In the genomic region with DNA sequence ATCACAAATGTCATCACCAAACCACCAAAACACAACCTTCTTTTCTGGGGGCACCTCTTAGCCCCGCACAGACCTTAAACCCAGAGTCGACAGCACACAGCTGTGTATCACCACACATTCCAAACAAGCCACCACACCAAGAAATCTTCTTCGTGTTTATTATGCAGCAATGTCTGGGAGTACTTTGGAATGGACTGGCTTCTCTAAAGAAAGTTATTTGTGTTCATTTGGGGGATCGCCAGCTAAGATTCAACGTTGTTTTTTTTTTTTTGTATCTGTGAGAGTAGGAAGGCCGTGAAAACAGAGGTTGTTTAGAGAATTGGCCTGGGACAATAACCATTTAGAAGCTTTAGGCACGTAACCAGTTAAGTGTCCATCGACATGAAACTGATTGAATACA, we compare ENCODE assay signal across 1 cellular context.
TF ChIP-seq lines count a peak whose summit lies in the region.

No MANE protein-coding gene starts in this region.

TF ChIP-seq in HepG2, 621 proteins besides CTCF, POLR2A, EP300 and RAD21 (continued from another document and continues in another):
- TF ChIP-seq, protein P1, sequence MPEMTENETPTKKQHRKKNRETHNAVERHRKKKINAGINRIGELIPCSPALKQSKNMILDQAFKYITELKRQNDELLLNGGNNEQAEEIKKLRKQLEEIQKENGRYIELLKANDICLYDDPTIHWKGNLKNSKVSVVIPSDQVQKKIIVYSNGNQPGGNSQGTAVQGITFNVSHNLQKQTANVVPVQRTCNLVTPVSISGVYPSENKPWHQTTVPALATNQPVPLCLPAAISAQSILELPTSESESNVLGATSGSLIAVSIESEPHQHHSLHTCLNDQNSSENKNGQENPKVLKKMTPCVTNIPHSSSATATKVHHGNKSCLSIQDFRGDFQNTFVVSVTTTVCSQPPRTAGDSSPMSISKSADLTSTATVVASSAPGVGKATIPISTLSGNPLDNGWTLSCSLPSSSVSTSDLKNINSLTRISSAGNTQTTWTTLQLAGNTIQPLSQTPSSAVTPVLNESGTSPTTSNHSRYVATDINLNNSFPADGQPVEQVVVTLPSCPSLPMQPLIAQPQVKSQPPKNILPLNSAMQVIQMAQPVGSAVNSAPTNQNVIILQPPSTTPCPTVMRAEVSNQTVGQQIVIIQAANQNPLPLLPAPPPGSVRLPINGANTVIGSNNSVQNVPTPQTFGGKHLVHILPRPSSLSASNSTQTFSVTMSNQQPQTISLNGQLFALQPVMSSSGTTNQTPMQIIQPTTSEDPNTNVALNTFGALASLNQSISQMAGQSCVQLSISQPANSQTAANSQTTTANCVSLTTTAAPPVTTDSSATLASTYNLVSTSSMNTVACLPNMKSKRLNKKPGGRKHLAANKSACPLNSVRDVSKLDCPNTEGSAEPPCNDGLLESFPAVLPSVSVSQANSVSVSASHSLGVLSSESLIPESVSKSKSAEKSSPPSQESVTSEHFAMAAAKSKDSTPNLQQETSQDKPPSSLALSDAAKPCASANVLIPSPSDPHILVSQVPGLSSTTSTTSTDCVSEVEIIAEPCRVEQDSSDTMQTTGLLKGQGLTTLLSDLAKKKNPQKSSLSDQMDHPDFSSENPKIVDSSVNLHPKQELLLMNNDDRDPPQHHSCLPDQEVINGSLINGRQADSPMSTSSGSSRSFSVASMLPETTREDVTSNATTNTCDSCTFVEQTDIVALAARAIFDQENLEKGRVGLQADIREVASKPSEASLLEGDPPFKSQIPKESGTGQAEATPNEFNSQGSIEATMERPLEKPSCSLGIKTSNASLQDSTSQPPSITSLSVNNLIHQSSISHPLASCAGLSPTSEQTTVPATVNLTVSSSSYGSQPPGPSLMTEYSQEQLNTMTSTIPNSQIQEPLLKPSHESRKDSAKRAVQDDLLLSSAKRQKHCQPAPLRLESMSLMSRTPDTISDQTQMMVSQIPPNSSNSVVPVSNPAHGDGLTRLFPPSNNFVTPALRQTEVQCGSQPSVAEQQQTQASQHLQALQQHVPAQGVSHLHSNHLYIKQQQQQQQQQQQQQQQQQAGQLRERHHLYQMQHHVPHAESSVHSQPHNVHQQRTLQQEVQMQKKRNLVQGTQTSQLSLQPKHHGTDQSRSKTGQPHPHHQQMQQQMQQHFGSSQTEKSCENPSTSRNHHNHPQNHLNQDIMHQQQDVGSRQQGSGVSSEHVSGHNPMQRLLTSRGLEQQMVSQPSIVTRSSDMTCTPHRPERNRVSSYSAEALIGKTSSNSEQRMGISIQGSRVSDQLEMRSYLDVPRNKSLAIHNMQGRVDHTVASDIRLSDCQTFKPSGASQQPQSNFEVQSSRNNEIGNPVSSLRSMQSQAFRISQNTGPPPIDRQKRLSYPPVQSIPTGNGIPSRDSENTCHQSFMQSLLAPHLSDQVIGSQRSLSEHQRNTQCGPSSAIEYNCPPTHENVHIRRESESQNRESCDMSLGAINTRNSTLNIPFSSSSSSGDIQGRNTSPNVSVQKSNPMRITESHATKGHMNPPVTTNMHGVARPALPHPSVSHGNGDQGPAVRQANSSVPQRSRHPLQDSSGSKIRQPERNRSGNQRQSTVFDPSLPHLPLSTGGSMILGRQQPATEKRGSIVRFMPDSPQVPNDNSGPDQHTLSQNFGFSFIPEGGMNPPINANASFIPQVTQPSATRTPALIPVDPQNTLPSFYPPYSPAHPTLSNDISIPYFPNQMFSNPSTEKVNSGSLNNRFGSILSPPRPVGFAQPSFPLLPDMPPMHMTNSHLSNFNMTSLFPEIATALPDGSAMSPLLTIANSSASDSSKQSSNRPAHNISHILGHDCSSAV (CRISPR knock-in tag; IDR thresholded peaks at IDR 0.05; ENCODE audit: borderline replicate concordance) = no peak
- TF ChIP-seq, protein P2, sequence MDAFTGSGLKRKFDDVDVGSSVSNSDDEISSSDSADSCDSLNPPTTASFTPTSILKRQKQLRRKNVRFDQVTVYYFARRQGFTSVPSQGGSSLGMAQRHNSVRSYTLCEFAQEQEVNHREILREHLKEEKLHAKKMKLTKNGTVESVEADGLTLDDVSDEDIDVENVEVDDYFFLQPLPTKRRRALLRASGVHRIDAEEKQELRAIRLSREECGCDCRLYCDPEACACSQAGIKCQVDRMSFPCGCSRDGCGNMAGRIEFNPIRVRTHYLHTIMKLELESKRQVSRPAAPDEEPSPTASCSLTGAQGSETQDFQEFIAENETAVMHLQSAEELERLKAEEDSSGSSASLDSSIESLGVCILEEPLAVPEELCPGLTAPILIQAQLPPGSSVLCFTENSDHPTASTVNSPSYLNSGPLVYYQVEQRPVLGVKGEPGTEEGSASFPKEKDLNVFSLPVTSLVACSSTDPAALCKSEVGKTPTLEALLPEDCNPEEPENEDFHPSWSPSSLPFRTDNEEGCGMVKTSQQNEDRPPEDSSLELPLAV (CRISPR knock-in tag; conservative IDR thresholded peaks at IDR 0.05; ENCODE audit: low read depth) = no peak
- TF ChIP-seq, protein P3, sequence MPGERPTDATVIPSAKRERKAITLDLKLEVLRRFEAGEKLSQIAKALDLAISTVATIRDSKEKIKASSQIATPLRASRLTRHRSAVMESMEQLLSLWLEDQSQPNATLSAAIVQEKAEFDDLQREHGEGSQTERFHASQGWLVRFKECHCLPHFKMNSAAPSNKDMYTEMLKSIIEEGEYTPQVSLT (CRISPR knock-in tag; IDR thresholded peaks at IDR 0.05; ENCODE audit: borderline replicate concordance, low read depth) = no peak
- TF ChIP-seq POLR2AphosphoS5 (IDR thresholded peaks at IDR 0.05; ENCODE audit: low read depth, low read length) (peak; percentile 10; the same call in 1 of the 2 replicates), GABPA (IDR thresholded peaks at IDR 0.05; ENCODE audit: low read depth, low read length) (no peak), GABPA (CRISPR knock-in tag; IDR thresholded peaks at IDR 0.05; ENCODE audit: low read depth) (no peak), ZMYM2 (CRISPR knock-in tag; IDR thresholded peaks at IDR 0.05) (0 out of 2 replicates have a peak, but pooled peaks have one; percentile 46), ZNF34 (CRISPR knock-in tag; IDR thresholded peaks at IDR 0.05; ENCODE audit: borderline replicate concordance) (no peak), NCOR1 (IDR thresholded peaks at IDR 0.05; ENCODE audit: borderline replicate concordance, low read length) (no peak), NAIF1 (CRISPR knock-in tag; IDR thresholded peaks at IDR 0.05; ENCODE audit: borderline replicate concordance) (no peak), ZKSCAN5 (CRISPR knock-in tag; IDR thresholded peaks at IDR 0.05) (no peak), NCOA2 (CRISPR knock-in tag; IDR thresholded peaks at IDR 0.05) (no peak), ZNF879 (CRISPR knock-in tag; IDR thresholded peaks at IDR 0.05) (0 out of 2 replicates have a peak, but pooled peaks have one; percentile 13), ZNF615 (CRISPR knock-in tag; IDR thresholded peaks at IDR 0.05; ENCODE audit: borderline replicate concordance) (no peak), JUN (CRISPR knock-in tag; IDR thresholded peaks at IDR 0.05) (0 out of 2 replicates have a peak, but pooled peaks have one; percentile 14), TAF15 (IDR thresholded peaks at IDR 0.05; ENCODE audit: low read depth, low read length, poor library complexity, severe bottlenecking) (no peak), ARNTL (CRISPR knock-in tag; IDR thresholded peaks at IDR 0.05) (no peak), ZNF652 (CRISPR knock-in tag; IDR thresholded peaks at IDR 0.05; ENCODE audit: borderline replicate concordance, low read depth) (peak; percentile 22; the same call in 1 of the 2 replicates), PHF21A (CRISPR knock-in tag; IDR thresholded peaks at IDR 0.05) (no peak), RFXAP (CRISPR knock-in tag; IDR thresholded peaks at IDR 0.05; ENCODE audit: borderline replicate concordance) (no peak), RBM22 (optimal IDR thresholded peaks at IDR 0.05; ENCODE audit: low read length) (no peak), SRSF9 (IDR thresholded peaks at IDR 0.05; ENCODE audit: borderline replicate concordance, insufficient read depth, low read depth, low read length, poor library complexity, severe bottlenecking) (no peak), ZKSCAN8 (CRISPR knock-in tag; IDR thresholded peaks at IDR 0.05; ENCODE audit: borderline replicate concordance) (no peak; the same call in 1 of the 2 replicates), XBP1 (CRISPR knock-in tag; IDR thresholded peaks at IDR 0.05) (no peak), PHF8 (CRISPR knock-in tag; IDR thresholded peaks at IDR 0.05) (no peak), ZMYM4 (CRISPR knock-in tag; IDR thresholded peaks at IDR 0.05) (no peak), ZNF678 (CRISPR knock-in tag; IDR thresholded peaks at IDR 0.05) (no peak), ONECUT2 (CRISPR knock-in tag; IDR thresholded peaks at IDR 0.05) (no peak), ZNF143 (CRISPR knock-in tag; IDR thresholded peaks at IDR 0.05) (no peak), GATAD2A (CRISPR knock-in tag; IDR thresholded peaks at IDR 0.05) (peak; percentile 5; the same call in 1 of the 2 replicates), MLLT10 (CRISPR knock-in tag; IDR thresholded peaks at IDR 0.05) (no peak), CCDC6 (CRISPR knock-in tag; IDR thresholded peaks at IDR 0.05) (no peak)
- TF ChIP-seq, protein P4, sequence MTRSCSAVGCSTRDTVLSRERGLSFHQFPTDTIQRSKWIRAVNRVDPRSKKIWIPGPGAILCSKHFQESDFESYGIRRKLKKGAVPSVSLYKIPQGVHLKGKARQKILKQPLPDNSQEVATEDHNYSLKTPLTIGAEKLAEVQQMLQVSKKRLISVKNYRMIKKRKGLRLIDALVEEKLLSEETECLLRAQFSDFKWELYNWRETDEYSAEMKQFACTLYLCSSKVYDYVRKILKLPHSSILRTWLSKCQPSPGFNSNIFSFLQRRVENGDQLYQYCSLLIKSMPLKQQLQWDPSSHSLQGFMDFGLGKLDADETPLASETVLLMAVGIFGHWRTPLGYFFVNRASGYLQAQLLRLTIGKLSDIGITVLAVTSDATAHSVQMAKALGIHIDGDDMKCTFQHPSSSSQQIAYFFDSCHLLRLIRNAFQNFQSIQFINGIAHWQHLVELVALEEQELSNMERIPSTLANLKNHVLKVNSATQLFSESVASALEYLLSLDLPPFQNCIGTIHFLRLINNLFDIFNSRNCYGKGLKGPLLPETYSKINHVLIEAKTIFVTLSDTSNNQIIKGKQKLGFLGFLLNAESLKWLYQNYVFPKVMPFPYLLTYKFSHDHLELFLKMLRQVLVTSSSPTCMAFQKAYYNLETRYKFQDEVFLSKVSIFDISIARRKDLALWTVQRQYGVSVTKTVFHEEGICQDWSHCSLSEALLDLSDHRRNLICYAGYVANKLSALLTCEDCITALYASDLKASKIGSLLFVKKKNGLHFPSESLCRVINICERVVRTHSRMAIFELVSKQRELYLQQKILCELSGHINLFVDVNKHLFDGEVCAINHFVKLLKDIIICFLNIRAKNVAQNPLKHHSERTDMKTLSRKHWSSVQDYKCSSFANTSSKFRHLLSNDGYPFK (CRISPR knock-in tag; IDR thresholded peaks at IDR 0.05; ENCODE audit: borderline replicate concordance) = no peak
- TF ChIP-seq, protein P5, sequence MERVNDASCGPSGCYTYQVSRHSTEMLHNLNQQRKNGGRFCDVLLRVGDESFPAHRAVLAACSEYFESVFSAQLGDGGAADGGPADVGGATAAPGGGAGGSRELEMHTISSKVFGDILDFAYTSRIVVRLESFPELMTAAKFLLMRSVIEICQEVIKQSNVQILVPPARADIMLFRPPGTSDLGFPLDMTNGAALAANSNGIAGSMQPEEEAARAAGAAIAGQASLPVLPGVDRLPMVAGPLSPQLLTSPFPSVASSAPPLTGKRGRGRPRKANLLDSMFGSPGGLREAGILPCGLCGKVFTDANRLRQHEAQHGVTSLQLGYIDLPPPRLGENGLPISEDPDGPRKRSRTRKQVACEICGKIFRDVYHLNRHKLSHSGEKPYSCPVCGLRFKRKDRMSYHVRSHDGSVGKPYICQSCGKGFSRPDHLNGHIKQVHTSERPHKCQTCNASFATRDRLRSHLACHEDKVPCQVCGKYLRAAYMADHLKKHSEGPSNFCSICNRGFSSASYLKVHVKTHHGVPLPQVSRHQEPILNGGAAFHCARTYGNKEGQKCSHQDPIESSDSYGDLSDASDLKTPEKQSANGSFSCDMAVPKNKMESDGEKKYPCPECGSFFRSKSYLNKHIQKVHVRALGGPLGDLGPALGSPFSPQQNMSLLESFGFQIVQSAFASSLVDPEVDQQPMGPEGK (CRISPR knock-in tag; IDR thresholded peaks at IDR 0.05) = peak; percentile 19; the same call in 1 of the 2 replicates
- TF ChIP-seq, protein P6, sequence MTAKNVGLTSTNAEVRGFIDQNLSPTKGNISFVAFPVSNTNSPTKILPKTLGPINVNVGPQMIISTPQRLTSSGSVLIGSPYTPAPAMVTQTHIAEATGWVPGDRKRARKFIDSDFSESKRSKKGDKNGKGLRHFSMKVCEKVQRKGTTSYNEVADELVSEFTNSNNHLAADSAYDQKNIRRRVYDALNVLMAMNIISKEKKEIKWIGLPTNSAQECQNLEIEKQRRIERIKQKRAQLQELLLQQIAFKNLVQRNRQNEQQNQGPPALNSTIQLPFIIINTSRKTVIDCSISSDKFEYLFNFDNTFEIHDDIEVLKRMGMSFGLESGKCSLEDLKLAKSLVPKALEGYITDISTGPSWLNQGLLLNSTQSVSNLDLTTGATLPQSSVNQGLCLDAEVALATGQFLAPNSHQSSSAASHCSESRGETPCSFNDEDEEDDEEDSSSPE (CRISPR knock-in tag; IDR thresholded peaks at IDR 0.05) = no peak
- TF ChIP-seq, protein P7, sequence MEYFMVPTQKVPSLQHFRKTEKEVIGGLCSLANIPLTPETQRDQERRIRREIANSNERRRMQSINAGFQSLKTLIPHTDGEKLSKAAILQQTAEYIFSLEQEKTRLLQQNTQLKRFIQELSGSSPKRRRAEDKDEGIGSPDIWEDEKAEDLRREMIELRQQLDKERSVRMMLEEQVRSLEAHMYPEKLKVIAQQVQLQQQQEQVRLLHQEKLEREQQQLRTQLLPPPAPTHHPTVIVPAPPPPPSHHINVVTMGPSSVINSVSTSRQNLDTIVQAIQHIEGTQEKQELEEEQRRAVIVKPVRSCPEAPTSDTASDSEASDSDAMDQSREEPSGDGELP (IDR thresholded peaks at IDR 0.05; ENCODE audit: borderline replicate concordance, low read depth) = peak; percentile 48; the same call in 1 of the 2 replicates
- TF ChIP-seq, protein P8, sequence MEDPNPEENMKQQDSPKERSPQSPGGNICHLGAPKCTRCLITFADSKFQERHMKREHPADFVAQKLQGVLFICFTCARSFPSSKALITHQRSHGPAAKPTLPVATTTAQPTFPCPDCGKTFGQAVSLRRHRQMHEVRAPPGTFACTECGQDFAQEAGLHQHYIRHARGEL (CRISPR knock-in tag; IDR thresholded peaks at IDR 0.05) = no peak
